ENCODE assay signal across 8 cellular contexts in the genomic region with DNA sequence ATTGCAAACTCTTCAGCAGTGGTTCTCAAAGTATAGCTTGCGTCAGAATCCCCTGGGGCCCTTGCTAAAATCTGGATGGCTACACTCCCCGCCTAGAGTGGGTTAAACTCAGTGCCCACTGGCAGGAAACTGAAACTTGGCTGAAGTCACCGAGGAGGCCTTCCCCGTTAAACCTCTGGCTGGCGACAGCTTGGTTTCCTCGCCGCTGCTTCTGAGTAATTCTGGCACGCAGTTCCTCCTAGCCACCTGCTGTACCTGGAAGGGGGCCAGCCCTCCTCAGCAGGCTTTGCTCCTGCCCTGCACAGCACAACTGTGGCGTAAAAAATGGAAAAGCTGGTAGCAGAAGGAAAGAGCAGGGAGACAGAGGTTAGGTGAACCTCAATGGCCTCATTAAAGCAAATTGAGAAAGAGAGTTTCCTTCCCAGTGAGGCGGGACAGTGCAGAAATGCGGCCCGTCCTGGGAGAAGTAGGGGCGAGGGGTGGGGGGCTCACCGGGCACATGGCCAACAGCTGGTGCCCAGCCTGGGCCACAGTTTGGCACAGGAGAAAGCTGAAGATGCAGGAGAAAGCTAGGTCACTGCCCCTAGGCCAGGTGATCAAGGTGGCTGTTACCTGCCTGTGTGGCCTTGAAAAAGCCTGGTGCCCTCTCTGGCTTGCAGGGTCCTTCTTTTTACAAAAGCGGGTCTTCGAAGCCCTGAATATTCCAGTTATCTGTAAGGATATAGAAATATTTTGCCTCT. TPM values are rescaled to one million over a fixed set of nuclear protein-coding genes. Genes with fewer than 3 reads are reported as not detected.
DNase-seq lines count a peak whose midpoint lies in the region; ATAC-seq and TF ChIP-seq lines count a peak whose summit lies in the region.

No MANE protein-coding gene starts in this region.

- H3K4me3 ChIP-seq in DND-41 (ENCODE audit: low read depth in 1 of 2, low read length in 2 of 2) (no peak overlapping the region), astrocyte of the cerebellum (ENCODE audit: low read depth, low read length) (no peak overlapping the region), HAP-1 (no peak overlapping the region)

- H3K36me3 ChIP-seq in DND-41 (ENCODE audit: insufficient read depth, low read length) (no peaks in the 10 kb centered on the region), HAP-1 (replicated peaks) (no peaks in the 10 kb centered on the region)

- ATAC-seq in DND-41 (ENCODE audit: insufficient read depth, low read depth) (peak; percentile 62), HG03575 (IDR thresholded peaks at IDR 0.05; ENCODE audit: extremely low read depth, insufficient number of reproducible peaks, low FRiP score, unreplicated experiment) (peak; percentile 55)

- H3K9ac ChIP-seq in DND-41 (ENCODE audit: low read depth, low read length): peak overlapping the region; percentile 30; the same call in 1 of the 2 replicates

- peak overlapping the region; percentile 40 for H3K27ac ChIP-seq in DND-41 (ENCODE audit: low read length)

- 0 out of 2 replicates have a peak, but pooled peaks cover 3% of the 10 kb centered on the region for H4K20me1 ChIP-seq in DND-41 (ENCODE audit: insufficient read depth, low read length)

- TF ChIP-seq CTCF in DND-41 (IDR thresholded peaks at IDR 0.05; ENCODE audit: borderline replicate concordance, extremely low read depth, low read length, poor library complexity, severe bottlenecking): no peak
- no peak for TF ChIP-seq CTCF in GM20000 (IDR thresholded peaks at IDR 0.05; ENCODE audit: extremely low read depth, missing control alignments)
- TF ChIP-seq CTCF in astrocyte of the cerebellum (IDR thresholded peaks at IDR 0.05; ENCODE audit: low read depth, low read length, missing control alignments): no peak

- H3K4me1 ChIP-seq in DND-41 (ENCODE audit: insufficient read depth, low read length): peaks cover 42% of the 10 kb centered on the region
- no peaks in the 10 kb centered on the region for H3K4me1 ChIP-seq in HAP-1

- DNase-seq in DND-41: peak; percentile 72
- peak; percentile 70 for DNase-seq in GM20000 (ENCODE audit: low spot score)
- DNase-seq in RPMI7951 (ENCODE audit: low read depth): peak; percentile 75
- peak; percentile 68 for DNase-seq in astrocyte of the cerebellum (ENCODE audit: low read depth)
- peak; percentile 76 for DNase-seq in kidney glomerular epithelial cell (lab: John Stamatoyannopoulos, UW)
- peak; percentile 26 to 33 for DNase-seq in stimulated activated CD8-positive, alpha-beta memory T cell treated with anti-CD3 and anti-CD28 coated beads, Interleukin-2, amount 100 ng/mL, for 48 hours (ENCODE audit: low read depth in 2 of 2)
- DNase-seq in HAP-1 (ENCODE audit: low spot score in 2 of 2): no peak

- H3K79me2 ChIP-seq in DND-41 (ENCODE audit: insufficient read depth, low read length): no peaks in the 10 kb centered on the region

- peaks cover 5% of the 10 kb centered on the region for H3K27me3 ChIP-seq in DND-41 (ENCODE audit: insufficient read depth, low read length, poor library complexity)
- H3K27me3 ChIP-seq in HAP-1 (ENCODE audit: low read depth): no peaks in the 10 kb centered on the region

- H3K4me2 ChIP-seq in DND-41 (ENCODE audit: insufficient read depth, low read length): peak overlapping the region; percentile 25

- in situ Hi-C loops in astrocyte of the cerebellum (cut with HindIII; ENCODE audit: low sequenced_read_pairs): no loop called here
- in situ Hi-C loops in HAP-1 (cut with MboI; ENCODE audit: low sequenced_read_pairs): no loop called here

- H3K9me3 ChIP-seq in DND-41 (ENCODE audit: insufficient read depth, low read length, severe bottlenecking) (no peaks in the 10 kb centered on the region), HAP-1 (no peaks in the 10 kb centered on the region)

- no peak overlapping the region for H2AFZ ChIP-seq in DND-41 (ENCODE audit: low read depth, low read length)

RNA-seq across cellular contexts. Expression of gene ALOX5, which starts 46.6 kb away (rescaled TPM):
- total RNA-seq in RPMI7951 (2014; rRNA removed; shearing (Covaris generic)): 0.10 TPM in 1 of 2 replicates, not detected in the other

Comparison
In these comparisons a context has a peak if more than half of its experiments do, and no peak if none do; other contexts are left out.
1. DNase-seq: peak in DND-41 (single experiment), GM20000 (single experiment), RPMI7951 (single experiment), astrocyte of the cerebellum (single experiment), kidney glomerular epithelial cell (single experiment) and stimulated activated CD8-positive, alpha-beta memory T cell treated with anti-CD3 and anti-CD28 coated beads, Interleukin-2, amount 100 ng/mL, for 48 hours (2 of 2); none in HAP-1 (0 of 2).